In genomic region chr13:112833551-112834257, GRCh38 we compare ENCODE assay signal across 25 cellular contexts.
"Had no signal": no experiment of that assay in that cellular context is flagged by ENCODE, and none has a peak within 500 bp of the region (broad histone marks: within the 10 kb centered on the region; RNA-seq: fewer than 3 reads in every experiment).

No MANE protein-coding gene starts in this region.

- H3K9me3 Mint-ChIP-seq: effector memory CD8-positive, alpha-beta T cell; mesothelial cell of epicardium; naive B cell; nephron; stimulated activated effector memory CD8-positive, alpha-beta T cell treated with anti-CD3 and anti-CD28 coated beads, Interleukin-12 subunit alpha, Interleukin-12 subunit beta, amount 100 ng/mL, for 72 hours had no signal

- DNase-seq: caudate nucleus; cerebellar nuclear complex; cortex of kidney; effector memory CD8-positive, alpha-beta T cell; foreskin fibroblast; gastrocnemius medialis; left ventricle myocardium superior; mesenchymal stem cell; mucosa of descending colon; naive B cell; psoas muscle; right cardiac atrium; stimulated activated CD4-positive, alpha-beta T cell treated with anti-CD3 and anti-CD28 coated beads, Interleukin-2, amount 100 ng/mL, for 24 hours; stimulated activated CD4-positive, alpha-beta T cell treated with anti-CD3 and anti-CD28 coated beads, Interleukin-4, amount 100 ng/mL, for 24 hours; stimulated activated naive CD4-positive, alpha-beta T cell treated with Interleukin-2 at 50 U/mL for 16 hours; substantia nigra; trophoblast cell had no signal

- H3K27ac ChIP-seq: epithelial cell of prostate, gastrocnemius medialis, neutrophil, psoas muscle, vagina had no signal

- H3K4me3 ChIP-seq: gastrocnemius medialis, mucosa of descending colon, psoas muscle, vagina had no signal

- H3K4me3 Mint-ChIP-seq: effector memory CD8-positive, alpha-beta T cell; mesothelial cell of epicardium; nephron; stimulated activated effector memory CD8-positive, alpha-beta T cell treated with anti-CD3 and anti-CD28 coated beads, Interleukin-12 subunit alpha, Interleukin-12 subunit beta, amount 100 ng/mL, for 72 hours had no signal

- H3K4me1 ChIP-seq: gastrocnemius medialis, psoas muscle, vagina had no signal

- H3K27ac Mint-ChIP-seq: effector memory CD8-positive, alpha-beta T cell; mesothelial cell of epicardium; nephron; stimulated activated effector memory CD8-positive, alpha-beta T cell treated with anti-CD3 and anti-CD28 coated beads, Interleukin-12 subunit alpha, Interleukin-12 subunit beta, amount 100 ng/mL, for 72 hours had no signal

- H3K9me3 ChIP-seq: gastrocnemius medialis, mucosa of descending colon, neutrophil, psoas muscle, vagina had no signal

- ATAC-seq: effector memory CD8-positive, alpha-beta T cell; esophagus mucosa; gastrocnemius medialis; left ventricle myocardium superior; mucosa of descending colon; psoas muscle; right cardiac atrium; stimulated activated effector memory CD8-positive, alpha-beta T cell treated with anti-CD3 and anti-CD28 coated beads, Interleukin-12 subunit alpha, Interleukin-12 subunit beta, amount 100 ng/mL, for 72 hours had no signal

- H3K27me3 ChIP-seq: gastrocnemius medialis, neutrophil, vagina had no signal

- H3K4me1 Mint-ChIP-seq: mesothelial cell of epicardium; stimulated activated effector memory CD8-positive, alpha-beta T cell treated with anti-CD3 and anti-CD28 coated beads, Interleukin-12 subunit alpha, Interleukin-12 subunit beta, amount 100 ng/mL, for 72 hours had no signal

- H3K27me3 Mint-ChIP-seq: effector memory CD8-positive, alpha-beta T cell; naive B cell had no signal

- FAIRE-seq: keratinocyte had no signal
